In the genomic region with DNA sequence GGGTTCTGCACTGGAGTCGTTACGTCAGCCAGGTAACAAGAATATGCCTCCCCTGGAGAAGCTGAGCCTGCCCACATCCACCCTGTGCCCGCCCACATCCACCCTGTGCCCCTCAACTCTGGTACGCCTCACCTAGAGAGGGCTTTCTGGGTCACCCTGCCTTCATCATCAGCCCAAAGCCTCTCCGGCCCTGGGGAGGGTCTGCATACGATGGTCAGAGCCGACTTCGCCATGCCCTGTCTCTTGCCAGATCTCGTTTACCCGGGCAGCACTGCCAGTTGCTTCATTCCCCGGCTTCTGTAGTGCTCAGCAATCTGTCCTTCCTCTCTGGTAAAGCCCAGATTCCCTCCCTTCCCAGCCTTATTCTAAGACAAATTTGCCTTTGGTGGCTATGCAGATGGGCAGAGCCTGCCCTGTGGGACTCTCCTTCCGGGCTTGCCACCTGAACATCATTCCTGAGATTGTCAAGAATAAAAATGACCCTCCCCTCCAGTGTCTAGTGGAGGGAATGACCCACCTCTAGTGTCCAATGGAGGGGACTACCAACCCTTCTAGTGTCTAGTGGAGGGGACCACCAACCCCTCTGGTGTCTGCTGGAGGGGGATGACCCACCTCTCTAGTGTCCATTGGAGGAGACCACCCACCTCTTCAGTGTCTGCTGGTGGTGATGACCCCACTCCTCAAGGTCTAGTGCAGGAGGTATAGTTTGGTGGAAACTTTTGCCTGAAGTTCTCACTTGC, we compare ENCODE assay signal across 22 cellular contexts. TPM values are rescaled to one million over a fixed set of nuclear protein-coding genes. Genes with fewer than 3 reads are reported as not detected.
"Had no signal": no experiment of that assay in that cellular context is flagged by ENCODE, and none has a peak within 500 bp of the region (broad histone marks: within the 10 kb centered on the region; RNA-seq: fewer than 3 reads in every experiment).

No MANE protein-coding gene starts in this region.

- H3K27me3 ChIP-seq: cardiac muscle cell, testis had no signal

- H3K4me1 Mint-ChIP-seq: activated CD4-positive, alpha-beta memory T cell treated with anti-CD3 and anti-CD28 coated beads, Interleukin-2, amount 10 ng/mL, durations not matched to agents 7 days and 5 days had no signal

- ATAC-seq: activated CD4-positive, CD25-positive, alpha-beta regulatory T cell treated with anti-CD3 and anti-CD28 coated beads, Interleukin-2, amount 50 U/mL, for 24 hours; activated T-cell treated with anti-CD3 and anti-CD28 coated beads, Interleukin-2, amount 50 U/mL, for 72 hours; sciatic nerve; stimulated activated naive B cell treated with anti-CD40 and anti-IgM and Interleukin-4, amounts not matched to agents 10 μg/mL and 1 μg/mL and 100 μg/mL, for 72 hours had no signal

- H3K4me1 ChIP-seq: testis had no signal

- H3K9me3 ChIP-seq: left ventricle myocardium inferior, testis, upper lobe of left lung had no signal

- H3K36me3 ChIP-seq: cardiac muscle cell, left ventricle myocardium inferior, upper lobe of left lung had no signal

- H3K4me3 ChIP-seq: cardiac muscle cell, left ventricle myocardium inferior, smooth muscle cell, testis, upper lobe of left lung had no signal

- H3K4me3 Mint-ChIP-seq: activated CD4-positive, alpha-beta memory T cell treated with anti-CD3 and anti-CD28 coated beads, Interleukin-2, amount 10 ng/mL, durations not matched to agents 7 days and 5 days; activated CD4-positive, alpha-beta T cell treated with anti-CD3 and anti-CD28 coated beads, Interleukin-2, amount 10 ng/mL, durations not matched to agents 24 days and 14 days; activated naive CD4-positive, alpha-beta T cell treated with anti-CD3 and anti-CD28 coated beads for 36 hours; activated T-cell treated with anti-CD3 and anti-CD28 coated beads, Interleukin-2, amount 50 U/mL, for 72 hours; dendritic cell treated with granulocyte-macrophage colony-stimulating factor and Interleukin-4, amounts not matched to agents 40 ng/mL and 50 ng/mL, for 4 days; nephron progenitor cell; stimulated activated naive B cell treated with anti-CD40 and anti-IgM and Interleukin-4, amounts not matched to agents 10 μg/mL and 1 μg/mL and 100 μg/mL, for 72 hours had no signal

- H3K27ac ChIP-seq: cardiac muscle cell, left ventricle myocardium inferior, testis, upper lobe of left lung had no signal

- H3K4me2 ChIP-seq: smooth muscle cell had no signal

- H3K27ac Mint-ChIP-seq: activated CD4-positive, alpha-beta memory T cell treated with anti-CD3 and anti-CD28 coated beads, Interleukin-2, amount 10 ng/mL, durations not matched to agents 7 days and 5 days; activated CD4-positive, alpha-beta T cell treated with anti-CD3 and anti-CD28 coated beads, Interleukin-2, amount 10 ng/mL, durations not matched to agents 24 days and 14 days; activated naive CD4-positive, alpha-beta T cell treated with anti-CD3 and anti-CD28 coated beads for 36 hours; activated T-cell treated with anti-CD3 and anti-CD28 coated beads, Interleukin-2, amount 50 U/mL, for 72 hours; dendritic cell treated with granulocyte-macrophage colony-stimulating factor and Interleukin-4, amounts not matched to agents 40 ng/mL and 50 ng/mL, for 4 days; nephron progenitor cell; stimulated activated naive B cell treated with anti-CD40 and anti-IgM and Interleukin-4, amounts not matched to agents 10 μg/mL and 1 μg/mL and 100 μg/mL, for 72 hours had no signal

- DNase-seq: activated CD4-positive, alpha-beta memory T cell treated with anti-CD3 and anti-CD28 coated beads, Interleukin-2, amount 10 ng/mL, durations not matched to agents 7 days and 5 days; activated CD4-positive, alpha-beta T cell treated with anti-CD3 and anti-CD28 coated beads, Interleukin-2, amount 10 ng/mL, durations not matched to agents 24 days and 14 days; activated effector memory CD4-positive, alpha-beta T cell treated with Interleukin-2 at 50 U/mL for 16 hours; activated naive CD4-positive, alpha-beta T cell treated with anti-CD3 and anti-CD28 coated beads for 36 hours; activated T-cell treated with anti-CD3 and anti-CD28 coated beads, Interleukin-2, amount 50 U/mL, for 72 hours; effector CD8-positive, alpha-beta T cell; erythroblast; foreskin fibroblast; kidney glomerular epithelial cell; left ventricle myocardium inferior; nephron progenitor cell; occipital lobe; stimulated activated CD4-positive, alpha-beta T cell treated with anti-CD3 and anti-CD28 coated beads, Interleukin-15, amount 100 ng/mL, for 24 hours; stimulated activated naive B cell treated with anti-CD40 and anti-IgM and Interleukin-4, amounts not matched to agents 10 μg/mL and 1 μg/mL and 100 μg/mL, for 72 hours; testis had no signal

- H3K9me3 Mint-ChIP-seq: activated CD4-positive, alpha-beta memory T cell treated with anti-CD3 and anti-CD28 coated beads, Interleukin-2, amount 10 ng/mL, durations not matched to agents 7 days and 5 days; activated CD4-positive, alpha-beta T cell treated with anti-CD3 and anti-CD28 coated beads, Interleukin-2, amount 10 ng/mL, durations not matched to agents 24 days and 14 days; activated naive CD4-positive, alpha-beta T cell treated with anti-CD3 and anti-CD28 coated beads for 36 hours; activated T-cell treated with anti-CD3 and anti-CD28 coated beads, Interleukin-2, amount 50 U/mL, for 72 hours; dendritic cell treated with granulocyte-macrophage colony-stimulating factor and Interleukin-4, amounts not matched to agents 40 ng/mL and 50 ng/mL, for 4 days; nephron progenitor cell; stimulated activated naive B cell treated with anti-CD40 and anti-IgM and Interleukin-4, amounts not matched to agents 10 μg/mL and 1 μg/mL and 100 μg/mL, for 72 hours had no signal

RNA-seq across cellular contexts. Expression of gene PLEKHG4B, which starts 3.4 kb away (rescaled TPM):
- total RNA-seq: activated CD4-positive, alpha-beta memory T cell treated with anti-CD3 and anti-CD28 coated beads, Interleukin-2, amount 10 ng/mL, durations not matched to agents 7 days and 5 days; activated CD4-positive, alpha-beta T cell treated with anti-CD3 and anti-CD28 coated beads, Interleukin-2, amount 10 ng/mL, durations not matched to agents 24 days and 14 days; activated naive CD4-positive, alpha-beta T cell treated with anti-CD3 and anti-CD28 coated beads for 36 hours; activated T-cell treated with anti-CD3 and anti-CD28 coated beads, Interleukin-2, amount 50 U/mL, for 72 hours; left ventricle myocardium inferior; T-helper 2 cell treated with Interferon-gamma antibody and Interleukin-4, amounts not matched to agents 100 ng/mL and 5 ng/mL, for 36 hours had no signal
